In genomic region chr2:229179598-229179997, GRCh38 we compare ENCODE assay signal across 15 cellular contexts.
A peak's percentile ranks its signal among the peaks of the same experiment; 100 is the strongest.
DNase-seq lines count a peak whose midpoint lies in the region; ATAC-seq and TF ChIP-seq lines count a peak whose summit lies in the region.
"Had no signal": no experiment of that assay in that cellular context is flagged by ENCODE, and none has a peak within 500 bp of the region (broad histone marks: within the 10 kb centered on the region; RNA-seq: fewer than 3 reads in every experiment).

No MANE protein-coding gene starts in this region.

- 23% methylated on average over 4 of the region's 4 CpGs for WGBS in prostate gland
- WGBS in tibial nerve, 2 donors: 43 to 52% methylated on average over 4 of the region's 4 CpGs

- no peaks in the 10 kb centered on the region for H3K9me3 ChIP-seq in left ventricle myocardium inferior (replicated peaks)
- no peaks in the 10 kb centered on the region for H3K9me3 ChIP-seq in prostate gland
- H3K9me3 ChIP-seq in tibial nerve: peaks cover 0 to 2% (median 0%) of the 10 kb centered on the region in 4 donors
- H3K9me3 ChIP-seq: BLaER1 had no signal

- no peaks in the 10 kb centered on the region for H3K27me3 ChIP-seq in left ventricle myocardium inferior (ENCODE audit: low read depth)
- H3K27me3 ChIP-seq in prostate gland (replicated peaks; ENCODE audit: insufficient read depth): no peaks in the 10 kb centered on the region
- no peaks in the 10 kb centered on the region for H3K27me3 ChIP-seq in tibial nerve
- H3K27me3 ChIP-seq: BLaER1 had no signal

- ATAC-seq in HG02588 (IDR thresholded peaks at IDR 0.05; ENCODE audit: unreplicated experiment): no peak
- ATAC-seq: PC-3 had no signal

- intact Hi-C loops in left ventricle myocardium inferior (cut with micrococcal nuclease) (no loop called here), prostate gland (cut with DNase I) (no loop called here)

- TF ChIP-seq CTCF in VCaP (conservative IDR thresholded peaks at IDR 0.05): no peak
- TF ChIP-seq CTCF in left ventricle myocardium inferior (IDR thresholded peaks at IDR 0.05; ENCODE audit: borderline replicate concordance): no peak
- no peak for TF ChIP-seq CTCF in prostate gland (IDR thresholded peaks at IDR 0.05)
- no peak for TF ChIP-seq CTCF in tibial nerve (IDR thresholded peaks at IDR 0.05)

- H3K4me1 ChIP-seq in left ventricle myocardium inferior: peaks cover 18% of the 10 kb centered on the region
- peaks cover 11% of the 10 kb centered on the region for H3K4me1 ChIP-seq in prostate gland (replicated peaks)
- H3K4me1 ChIP-seq in tibial nerve: peaks cover 0 to 9% (median 2%) of the 10 kb centered on the region in 4 donors
- H3K4me1 ChIP-seq: BLaER1 had no signal

- H3K36me3 ChIP-seq in left ventricle myocardium inferior (no peaks in the 10 kb centered on the region), prostate gland (no peaks in the 10 kb centered on the region), tibial nerve (no peaks in the 10 kb centered on the region)
- H3K36me3 ChIP-seq: BLaER1 had no signal

- H3K4me3 ChIP-seq in left ventricle myocardium inferior: no peak overlapping the region
- no peak overlapping the region for H3K4me3 ChIP-seq in prostate gland
- no peak overlapping the region for H3K4me3 ChIP-seq in tibial nerve
- H3K4me3 ChIP-seq: BLaER1 had no signal

- H3K27ac ChIP-seq in VCaP (peak overlapping the region; percentile 72), left ventricle myocardium inferior (replicated peaks) (peak overlapping the region; percentile 55), prostate gland (peak overlapping the region; percentile 37 to 64), tibial nerve (peak overlapping the region in 1 of 4 donors; percentile 34)
- H3K27ac ChIP-seq: BLaER1 had no signal

- DNase-seq in NCI-H146 treated with DMSO at 0.1 percent for 48 hours (lab: John Stamatoyannopoulos, UW; ENCODE audit: unreplicated experiment) (peak; percentile 9), left ventricle myocardium inferior (no peak), prostate gland (ENCODE audit: low spot score) (peak; percentile 16), cerebellar nuclear complex (lab: John Stamatoyannopoulos, UW) (no peak), tibial nerve (ENCODE audit: low spot score in 2 of 2) (no peak)
- DNase-seq: DMS153, H7, IMR-90, Kasumi-1, NCI-H2081, NCI-H524, PC-3 had no signal

- no peak for TF ChIP-seq EP300 in tibial nerve (IDR thresholded peaks at IDR 0.05)

- no peak for TF ChIP-seq POLR2A in prostate gland (IDR thresholded peaks at IDR 0.05)
- TF ChIP-seq POLR2A in tibial nerve (IDR thresholded peaks at IDR 0.05): no peak

Comparison
In these comparisons a context has a peak if more than half of its experiments do, and no peak if none do; other contexts are left out.
1. DNase-seq: peak in NCI-H146 treated with DMSO at 0.1 percent for 48 hours (single experiment) and prostate gland (single experiment); none in left ventricle myocardium inferior (single experiment), cerebellar nuclear complex (0 of 2) and tibial nerve (0 of 2).